In the genomic region with DNA sequence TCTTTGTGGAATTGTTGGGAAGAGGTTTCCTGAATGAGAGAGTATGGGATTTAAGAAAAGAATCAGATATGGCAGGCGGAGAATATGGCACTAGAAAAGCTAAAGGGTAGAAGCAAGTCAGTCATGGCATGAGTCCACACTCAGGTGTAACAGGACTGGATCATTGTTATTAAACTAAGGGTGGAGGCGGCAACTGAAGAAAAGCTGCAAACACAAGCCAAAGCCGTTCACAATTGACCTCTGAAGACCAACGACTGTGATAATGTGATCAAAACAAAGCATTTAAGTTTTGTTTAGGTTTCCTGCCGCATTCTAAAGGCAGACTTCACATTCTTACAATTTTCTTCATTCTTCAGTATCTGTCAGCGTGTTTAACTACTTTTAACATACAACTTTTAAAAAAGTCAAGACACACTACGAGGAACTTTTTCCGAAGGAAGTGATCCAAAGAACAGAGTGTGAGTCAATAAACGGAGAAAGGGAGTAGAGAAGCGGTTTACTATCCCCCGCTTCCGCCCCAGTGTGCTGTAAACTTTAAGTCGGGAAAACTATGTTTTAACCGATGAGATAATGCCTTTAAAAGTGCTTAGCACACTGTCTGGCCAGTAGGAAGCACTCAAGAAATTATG, we compare ENCODE assay signal across 1 cellular context.
TF ChIP-seq lines count a peak whose summit lies in the region.

No MANE protein-coding gene starts in this region.

TF ChIP-seq in H1, 55 proteins besides CTCF, POLR2A, EP300 and RAD21 (continued from another document):
- TF ChIP-seq, protein P1, sequence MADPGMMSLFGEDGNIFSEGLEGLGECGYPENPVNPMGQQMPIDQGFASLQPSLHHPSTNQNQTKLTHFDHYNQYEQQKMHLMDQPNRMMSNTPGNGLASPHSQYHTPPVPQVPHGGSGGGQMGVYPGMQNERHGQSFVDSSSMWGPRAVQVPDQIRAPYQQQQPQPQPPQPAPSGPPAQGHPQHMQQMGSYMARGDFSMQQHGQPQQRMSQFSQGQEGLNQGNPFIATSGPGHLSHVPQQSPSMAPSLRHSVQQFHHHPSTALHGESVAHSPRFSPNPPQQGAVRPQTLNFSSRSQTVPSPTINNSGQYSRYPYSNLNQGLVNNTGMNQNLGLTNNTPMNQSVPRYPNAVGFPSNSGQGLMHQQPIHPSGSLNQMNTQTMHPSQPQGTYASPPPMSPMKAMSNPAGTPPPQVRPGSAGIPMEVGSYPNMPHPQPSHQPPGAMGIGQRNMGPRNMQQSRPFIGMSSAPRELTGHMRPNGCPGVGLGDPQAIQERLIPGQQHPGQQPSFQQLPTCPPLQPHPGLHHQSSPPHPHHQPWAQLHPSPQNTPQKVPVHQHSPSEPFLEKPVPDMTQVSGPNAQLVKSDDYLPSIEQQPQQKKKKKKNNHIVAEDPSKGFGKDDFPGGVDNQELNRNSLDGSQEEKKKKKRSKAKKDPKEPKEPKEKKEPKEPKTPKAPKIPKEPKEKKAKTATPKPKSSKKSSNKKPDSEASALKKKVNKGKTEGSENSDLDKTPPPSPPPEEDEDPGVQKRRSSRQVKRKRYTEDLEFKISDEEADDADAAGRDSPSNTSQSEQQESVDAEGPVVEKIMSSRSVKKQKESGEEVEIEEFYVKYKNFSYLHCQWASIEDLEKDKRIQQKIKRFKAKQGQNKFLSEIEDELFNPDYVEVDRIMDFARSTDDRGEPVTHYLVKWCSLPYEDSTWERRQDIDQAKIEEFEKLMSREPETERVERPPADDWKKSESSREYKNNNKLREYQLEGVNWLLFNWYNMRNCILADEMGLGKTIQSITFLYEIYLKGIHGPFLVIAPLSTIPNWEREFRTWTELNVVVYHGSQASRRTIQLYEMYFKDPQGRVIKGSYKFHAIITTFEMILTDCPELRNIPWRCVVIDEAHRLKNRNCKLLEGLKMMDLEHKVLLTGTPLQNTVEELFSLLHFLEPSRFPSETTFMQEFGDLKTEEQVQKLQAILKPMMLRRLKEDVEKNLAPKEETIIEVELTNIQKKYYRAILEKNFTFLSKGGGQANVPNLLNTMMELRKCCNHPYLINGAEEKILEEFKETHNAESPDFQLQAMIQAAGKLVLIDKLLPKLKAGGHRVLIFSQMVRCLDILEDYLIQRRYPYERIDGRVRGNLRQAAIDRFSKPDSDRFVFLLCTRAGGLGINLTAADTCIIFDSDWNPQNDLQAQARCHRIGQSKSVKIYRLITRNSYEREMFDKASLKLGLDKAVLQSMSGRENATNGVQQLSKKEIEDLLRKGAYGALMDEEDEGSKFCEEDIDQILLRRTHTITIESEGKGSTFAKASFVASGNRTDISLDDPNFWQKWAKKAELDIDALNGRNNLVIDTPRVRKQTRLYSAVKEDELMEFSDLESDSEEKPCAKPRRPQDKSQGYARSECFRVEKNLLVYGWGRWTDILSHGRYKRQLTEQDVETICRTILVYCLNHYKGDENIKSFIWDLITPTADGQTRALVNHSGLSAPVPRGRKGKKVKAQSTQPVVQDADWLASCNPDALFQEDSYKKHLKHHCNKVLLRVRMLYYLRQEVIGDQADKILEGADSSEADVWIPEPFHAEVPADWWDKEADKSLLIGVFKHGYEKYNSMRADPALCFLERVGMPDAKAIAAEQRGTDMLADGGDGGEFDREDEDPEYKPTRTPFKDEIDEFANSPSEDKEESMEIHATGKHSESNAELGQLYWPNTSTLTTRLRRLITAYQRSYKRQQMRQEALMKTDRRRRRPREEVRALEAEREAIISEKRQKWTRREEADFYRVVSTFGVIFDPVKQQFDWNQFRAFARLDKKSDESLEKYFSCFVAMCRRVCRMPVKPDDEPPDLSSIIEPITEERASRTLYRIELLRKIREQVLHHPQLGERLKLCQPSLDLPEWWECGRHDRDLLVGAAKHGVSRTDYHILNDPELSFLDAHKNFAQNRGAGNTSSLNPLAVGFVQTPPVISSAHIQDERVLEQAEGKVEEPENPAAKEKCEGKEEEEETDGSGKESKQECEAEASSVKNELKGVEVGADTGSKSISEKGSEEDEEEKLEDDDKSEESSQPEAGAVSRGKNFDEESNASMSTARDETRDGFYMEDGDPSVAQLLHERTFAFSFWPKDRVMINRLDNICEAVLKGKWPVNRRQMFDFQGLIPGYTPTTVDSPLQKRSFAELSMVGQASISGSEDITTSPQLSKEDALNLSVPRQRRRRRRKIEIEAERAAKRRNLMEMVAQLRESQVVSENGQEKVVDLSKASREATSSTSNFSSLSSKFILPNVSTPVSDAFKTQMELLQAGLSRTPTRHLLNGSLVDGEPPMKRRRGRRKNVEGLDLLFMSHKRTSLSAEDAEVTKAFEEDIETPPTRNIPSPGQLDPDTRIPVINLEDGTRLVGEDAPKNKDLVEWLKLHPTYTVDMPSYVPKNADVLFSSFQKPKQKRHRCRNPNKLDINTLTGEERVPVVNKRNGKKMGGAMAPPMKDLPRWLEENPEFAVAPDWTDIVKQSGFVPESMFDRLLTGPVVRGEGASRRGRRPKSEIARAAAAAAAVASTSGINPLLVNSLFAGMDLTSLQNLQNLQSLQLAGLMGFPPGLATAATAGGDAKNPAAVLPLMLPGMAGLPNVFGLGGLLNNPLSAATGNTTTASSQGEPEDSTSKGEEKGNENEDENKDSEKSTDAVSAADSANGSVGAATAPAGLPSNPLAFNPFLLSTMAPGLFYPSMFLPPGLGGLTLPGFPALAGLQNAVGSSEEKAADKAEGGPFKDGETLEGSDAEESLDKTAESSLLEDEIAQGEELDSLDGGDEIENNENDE (IDR thresholded peaks at IDR 0.05; ENCODE audit: insufficient replicate concordance, low read length), result peak; percentile 36
